ENCODE assay signal across 18 cellular contexts in genomic region chr22:41280065-41280464, GRCh38. TPM values are rescaled to one million over a fixed set of nuclear protein-coding genes. Genes with fewer than 3 reads are reported as not detected.
DNase-seq lines count a peak whose midpoint lies in the region; ATAC-seq and TF ChIP-seq lines count a peak whose summit lies in the region.
"Had no signal": no experiment of that assay in that cellular context is flagged by ENCODE, and none has a peak within 500 bp of the region (broad histone marks: within the 10 kb centered on the region; RNA-seq: fewer than 3 reads in every experiment).

No MANE protein-coding gene starts in this region.

- CTCF ChIA-PET in activated CD8-positive, alpha-beta memory T cell treated with anti-CD3 and anti-CD28 coated beads, Interleukin-2, amount 10 ng/mL, durations not matched to agents 7 days and 5 days (lab: Charles Lee), result interaction anchor here (1.0 kb wide), 1 partner anchor 357 kb away, joined by 3 read pairs; no protein-coding TSS in a partner anchor
- CTCF ChIA-PET in WTC11 (lab: Charles Lee), result no interaction called here

- H3K36me3 Mint-ChIP-seq in activated CD8-positive, alpha-beta memory T cell treated with anti-CD3 and anti-CD28 coated beads, Interleukin-2, amount 10 ng/mL, durations not matched to agents 7 days and 5 days, result peaks cover 47% of the 10 kb centered on the region
- peaks cover 72% of the 10 kb centered on the region for H3K36me3 Mint-ChIP-seq in WTC11

- H3K27ac ChIP-seq in prostate gland (no peak overlapping the region), osteoblast (ENCODE audit: low read depth, low read length) (no peak overlapping the region)

- H3K27me3 ChIP-seq in prostate gland (replicated peaks; ENCODE audit: insufficient read depth), result no peaks in the 10 kb centered on the region
- H3K27me3 ChIP-seq in osteoblast (ENCODE audit: insufficient read depth, low read length), result no peaks in the 10 kb centered on the region
- H3K27me3 ChIP-seq: breast epithelium had no signal

- TF ChIP-seq CTCF in WTC11 (IDR thresholded peaks at IDR 0.05) (no peak), prostate gland (IDR thresholded peaks at IDR 0.05) (no peak), osteoblast (IDR thresholded peaks at IDR 0.05; ENCODE audit: extremely low read depth, low read depth, low read length) (no peak)

- H3K27ac Mint-ChIP-seq in activated CD8-positive, alpha-beta memory T cell treated with anti-CD3 and anti-CD28 coated beads, Interleukin-2, amount 10 ng/mL, durations not matched to agents 7 days and 5 days, result peak overlapping the region; percentile 36
- H3K27ac Mint-ChIP-seq in WTC11, result peak overlapping the region; percentile 68; the same call in 1 of the 2 replicates
- H3K27ac Mint-ChIP-seq: activated T-helper 17 cell treated with anti-CD3 and anti-CD28 coated beads, Interleukin-2, amount 50 U/mL, for 72 hours; stimulated activated memory B cell treated with anti-CD40 and anti-IgM and Interleukin-4, amounts not matched to agents 10 μg/mL and 1 μg/mL and 100 μg/mL, for 72 hours had no signal

- intact Hi-C loops in prostate gland (cut with DNase I), result no loop called here
- intact Hi-C loops in left ventricle myocardium superior (cut with micrococcal nuclease), result no loop called here

- H3K36me3 ChIP-seq in prostate gland (no peaks in the 10 kb centered on the region), osteoblast (ENCODE audit: insufficient read depth, low read length) (peaks cover 80% of the 10 kb centered on the region)
- H3K36me3 ChIP-seq: breast epithelium had no signal

- H4K20me1 ChIP-seq in osteoblast (ENCODE audit: insufficient read depth, low read length), result peaks cover 7% of the 10 kb centered on the region

- POLR2A ChIA-PET in WTC11 (lab: Charles Lee), result no interaction called here

- no peaks in the 10 kb centered on the region for H3K4me1 ChIP-seq in prostate gland (replicated peaks)
- H3K4me1 ChIP-seq in osteoblast (ENCODE audit: insufficient read depth, low read length), result peaks cover 5% of the 10 kb centered on the region
- H3K4me1 ChIP-seq: breast epithelium had no signal

- H3K4me3 ChIP-seq in prostate gland (no peak overlapping the region), osteoblast (ENCODE audit: insufficient read depth, low read length) (no peak overlapping the region)
- H3K4me3 ChIP-seq: breast epithelium had no signal

- TF ChIP-seq POLR2A in prostate gland (IDR thresholded peaks at IDR 0.05), result no peak

- H3K4me3 Mint-ChIP-seq in activated CD8-positive, alpha-beta memory T cell treated with anti-CD3 and anti-CD28 coated beads, Interleukin-2, amount 10 ng/mL, durations not matched to agents 7 days and 5 days, result no peak overlapping the region
- H3K4me3 Mint-ChIP-seq in WTC11, result no peak overlapping the region
- H3K4me3 Mint-ChIP-seq: activated T-helper 17 cell treated with anti-CD3 and anti-CD28 coated beads, Interleukin-2, amount 50 U/mL, for 72 hours; neural crest cell; stimulated activated memory B cell treated with anti-CD40 and anti-IgM and Interleukin-4, amounts not matched to agents 10 μg/mL and 1 μg/mL and 100 μg/mL, for 72 hours had no signal

- H3K4me1 Mint-ChIP-seq in activated CD8-positive, alpha-beta memory T cell treated with anti-CD3 and anti-CD28 coated beads, Interleukin-2, amount 10 ng/mL, durations not matched to agents 7 days and 5 days, result peaks cover 23% of the 10 kb centered on the region
- H3K4me1 Mint-ChIP-seq in WTC11, result peaks cover 12% of the 10 kb centered on the region; the same call in 1 of the 2 replicates

- no peak for ATAC-seq in activated CD8-positive, alpha-beta memory T cell treated with anti-CD3 and anti-CD28 coated beads, Interleukin-2, amount 10 ng/mL, durations not matched to agents 7 days and 5 days
- ATAC-seq in WTC11, result no peak
- ATAC-seq in left ventricle myocardium superior, result no peak
- no peak for ATAC-seq in GM21717 (IDR thresholded peaks at IDR 0.05; ENCODE audit: unreplicated experiment)
- ATAC-seq: activated T-helper 17 cell treated with anti-CD3 and anti-CD28 coated beads, Interleukin-2, amount 50 U/mL, for 72 hours; Right ventricle myocardium inferior; stimulated activated memory B cell treated with anti-CD40 and anti-IgM and Interleukin-4, amounts not matched to agents 10 μg/mL and 1 μg/mL and 100 μg/mL, for 72 hours had no signal

- no peaks in the 10 kb centered on the region for H3K27me3 Mint-ChIP-seq in activated CD8-positive, alpha-beta memory T cell treated with anti-CD3 and anti-CD28 coated beads, Interleukin-2, amount 10 ng/mL, durations not matched to agents 7 days and 5 days
- no peaks in the 10 kb centered on the region for H3K27me3 Mint-ChIP-seq in WTC11 (ENCODE audit: low read depth)
- H3K27me3 Mint-ChIP-seq: activated T-helper 17 cell treated with anti-CD3 and anti-CD28 coated beads, Interleukin-2, amount 50 U/mL, for 72 hours; stimulated activated memory B cell treated with anti-CD40 and anti-IgM and Interleukin-4, amounts not matched to agents 10 μg/mL and 1 μg/mL and 100 μg/mL, for 72 hours had no signal

- H2AFZ ChIP-seq in osteoblast (ENCODE audit: low read length), result no peak overlapping the region

- no peak overlapping the region for H3K4me2 ChIP-seq in osteoblast (ENCODE audit: insufficient read depth, low read length)

- no peaks in the 10 kb centered on the region for H3K9me3 Mint-ChIP-seq in activated CD8-positive, alpha-beta memory T cell treated with anti-CD3 and anti-CD28 coated beads, Interleukin-2, amount 10 ng/mL, durations not matched to agents 7 days and 5 days (ENCODE audit: low read depth)
- H3K9me3 Mint-ChIP-seq in WTC11, result no peaks in the 10 kb centered on the region
- H3K9me3 Mint-ChIP-seq: activated T-helper 17 cell treated with anti-CD3 and anti-CD28 coated beads, Interleukin-2, amount 50 U/mL, for 72 hours; neural crest cell; stimulated activated memory B cell treated with anti-CD40 and anti-IgM and Interleukin-4, amounts not matched to agents 10 μg/mL and 1 μg/mL and 100 μg/mL, for 72 hours had no signal

- H3K9me3 ChIP-seq in prostate gland (no peaks in the 10 kb centered on the region), osteoblast (ENCODE audit: low read depth, low read length) (no peaks in the 10 kb centered on the region)
- H3K9me3 ChIP-seq: breast epithelium had no signal

- WGBS in prostate gland, result 59% methylated on average over 3 of the region's 3 CpGs

- DNase-seq in activated CD8-positive, alpha-beta memory T cell treated with anti-CD3 and anti-CD28 coated beads, Interleukin-2, amount 10 ng/mL, durations not matched to agents 7 days and 5 days, result no peak
- no peak for DNase-seq in activated CD8-positive, alpha-beta memory T cell treated with anti-CD3 and anti-CD28 coated beads for 24 hours
- DNase-seq in HPDE6-E6E7 (ENCODE audit: extremely low spot score) (peak; percentile 91), WTC11 (ENCODE audit: low spot score) (no peak), prostate gland (ENCODE audit: low spot score) (peak; percentile 91), left ventricle myocardium superior (no peak), osteoblast (ENCODE audit: insufficient read length, low spot score, missing footprints) (no peak)
- DNase-seq: cortex of kidney, HCEC 1CT, NCI-H1092 treated with DMSO at 0.1 percent for 48 hours, NCI-H345, T1000 had no signal

- peaks cover 70% of the 10 kb centered on the region for H3K79me2 ChIP-seq in osteoblast (ENCODE audit: insufficient read depth, low read length)

TF ChIP-seq in WTC11, 78 proteins besides CTCF, POLR2A, EP300 and RAD21:
- TF ChIP-seq ZNF281 (CRISPR knock-in tag; IDR thresholded peaks at IDR 0.05) (no peak), ZNF317 (CRISPR knock-in tag; IDR thresholded peaks at IDR 0.05; ENCODE audit: borderline replicate concordance, low read depth) (no peak), SP1 (CRISPR knock-in tag; conservative IDR thresholded peaks at IDR 0.05) (no peak)

RNA-seq across cellular contexts. Expression of gene RANGAP1, which starts 5.9 kb away (rescaled TPM):
- 100 to 1,000 TPM; 145 to 155 TPM for total RNA-seq in activated CD8-positive, alpha-beta memory T cell treated with anti-CD3 and anti-CD28 coated beads, Interleukin-2, amount 10 ng/mL, durations not matched to agents 7 days and 5 days
- total RNA-seq in WTC11 (2021), result 144 to 160 TPM (median 151 TPM) in 3 replicates
- total RNA-seq in prostate gland, result 100 to 1,000 TPM in 1 of 2 donors, 10 to 100 TPM in 1; 47.8 to 127 TPM
- 46.2 TPM for total RNA-seq in left ventricle myocardium superior
- 29.8 and 31.8 TPM in 2 replicates for total RNA-seq in osteoblast

RNA-seq across cellular contexts. Expression of gene ZC3H7B, which starts 21.3 kb away (rescaled TPM):
- total RNA-seq in activated CD8-positive, alpha-beta memory T cell treated with anti-CD3 and anti-CD28 coated beads, Interleukin-2, amount 10 ng/mL, durations not matched to agents 7 days and 5 days, result 10 to 100 TPM; 56.3 to 62.4 TPM
- total RNA-seq in WTC11 (2021) (61.6 to 64.7 TPM (median 64.7 TPM) in 3 replicates), prostate gland (10 to 100 TPM; 56.7 to 79.1 TPM), left ventricle myocardium superior (47.6 TPM), osteoblast (43.6 and 53.6 TPM in 2 replicates)

RNA-seq across cellular contexts. Expression of gene CHADL, which starts 39.3 kb away (rescaled TPM):
- total RNA-seq in activated CD8-positive, alpha-beta memory T cell treated with anti-CD3 and anti-CD28 coated beads, Interleukin-2, amount 10 ng/mL, durations not matched to agents 7 days and 5 days, result under 1 TPM; 0.12 to 0.38 TPM
- 1.2 to 1.7 TPM (median 1.5 TPM) in 3 replicates for total RNA-seq in WTC11 (2021)
- total RNA-seq in prostate gland, result 10 to 100 TPM in 1 of 2 donors, 1 to 10 TPM in 1; 8.2 to 19.0 TPM
- total RNA-seq in left ventricle myocardium superior, result 25.4 TPM
- 1.1 and 1.2 TPM in 2 replicates for total RNA-seq in osteoblast

Comparison
In these comparisons a context has a peak if more than half of its experiments do, and no peak if none do; other contexts are left out.
1. DNase-seq: peak in HPDE6-E6E7 (single experiment) and prostate gland (single experiment); none in activated CD8-positive, alpha-beta memory T cell treated with anti-CD3 and anti-CD28 coated beads, Interleukin-2, amount 10 ng/mL, durations not matched to agents 7 days and 5 days (single experiment), activated CD8-positive, alpha-beta memory T cell treated with anti-CD3 and anti-CD28 coated beads for 24 hours (single experiment), WTC11 (single experiment), left ventricle myocardium superior (single experiment) and osteoblast (single experiment).